In the genomic region with DNA sequence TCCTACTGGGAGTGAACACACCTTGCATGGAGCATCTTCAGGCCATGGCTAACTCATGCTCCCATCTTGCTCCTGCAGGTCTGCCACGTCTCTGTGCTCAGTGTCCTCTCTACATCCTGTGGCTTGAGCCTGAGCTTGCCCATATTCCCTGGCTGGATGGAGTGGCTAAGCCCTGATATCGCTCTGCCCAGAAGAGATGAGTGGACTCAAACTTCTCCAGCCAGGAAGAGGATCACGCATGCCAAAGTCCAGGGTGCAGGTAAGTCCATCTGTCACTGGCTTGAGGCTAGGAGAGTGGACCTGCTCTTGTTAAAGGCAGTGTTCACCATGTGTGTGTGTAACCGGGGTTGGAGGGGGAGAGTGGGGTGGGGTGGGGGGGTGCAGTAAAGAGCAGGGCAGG, we compare ENCODE assay signal across 28 cellular contexts. TPM values are rescaled to one million over a fixed set of nuclear protein-coding genes. Genes with fewer than 3 reads are reported as not detected.
"Had no signal": no experiment of that assay in that cellular context is flagged by ENCODE, and none has a peak within 500 bp of the region (broad histone marks: within the 10 kb centered on the region; RNA-seq: fewer than 3 reads in every experiment).

No MANE protein-coding gene starts in this region.

- H2AFZ ChIP-seq: hepatocyte had no signal

- H3K4me3 ChIP-seq: gastroesophageal sphincter, heart left ventricle, hepatocyte, left lung, mucosa of descending colon, skin epidermis, suprapubic skin, transverse colon, vagina had no signal

- H3K79me2 ChIP-seq: parathyroid adenoma had no signal

- ATAC-seq: esophagus mucosa; foreskin keratinocyte; gastroesophageal sphincter; heart left ventricle; left lung; mucosa of descending colon; naive thymus-derived CD4-positive, alpha-beta T cell; stimulated activated naive CD8-positive, alpha-beta T cell treated with anti-CD3 and anti-CD28 coated beads, Interleukin-15, amount 100 ng/mL, for 72 hours had no signal

- H3K27ac Mint-ChIP-seq: dendritic cell treated with granulocyte-macrophage colony-stimulating factor and Interleukin-4, amounts not matched to agents 40 ng/mL and 50 ng/mL, for 4 days; endodermal cell; mesothelial cell of epicardium; nephron progenitor cell; progenitor cell of endocrine pancreas; stimulated activated naive CD8-positive, alpha-beta T cell treated with anti-CD3 and anti-CD28 coated beads, Interleukin-15, amount 100 ng/mL, for 72 hours had no signal

- H3K27ac ChIP-seq: epithelial cell of prostate, foreskin keratinocyte, gastroesophageal sphincter, hepatocyte, left lung, parathyroid adenoma, skin epidermis, suprapubic skin, transverse colon, vagina had no signal

- H3K9me3 Mint-ChIP-seq: dendritic cell treated with granulocyte-macrophage colony-stimulating factor and Interleukin-4, amounts not matched to agents 40 ng/mL and 50 ng/mL, for 4 days; endodermal cell; naive thymus-derived CD4-positive, alpha-beta T cell; stimulated activated naive CD8-positive, alpha-beta T cell treated with anti-CD3 and anti-CD28 coated beads, Interleukin-15, amount 100 ng/mL, for 72 hours had no signal

- H3K4me2 ChIP-seq: hepatocyte had no signal

- H3K27me3 ChIP-seq: gastroesophageal sphincter, hepatocyte, left lung, transverse colon, vagina had no signal

- H3K27me3 Mint-ChIP-seq: dendritic cell treated with granulocyte-macrophage colony-stimulating factor and Interleukin-4, amounts not matched to agents 40 ng/mL and 50 ng/mL, for 4 days; naive thymus-derived CD4-positive, alpha-beta T cell; stimulated activated naive CD8-positive, alpha-beta T cell treated with anti-CD3 and anti-CD28 coated beads, Interleukin-15, amount 100 ng/mL, for 72 hours had no signal

- H3K36me3 ChIP-seq: gastroesophageal sphincter, heart left ventricle, left lung, suprapubic skin, transverse colon, vagina had no signal

- H3K9me3 ChIP-seq: gastroesophageal sphincter, heart left ventricle, left lung, mucosa of descending colon, suprapubic skin, transverse colon, vagina had no signal

- H3K9ac ChIP-seq: parathyroid adenoma had no signal

- H3K36me3 Mint-ChIP-seq: mesothelial cell of epicardium; naive thymus-derived CD4-positive, alpha-beta T cell had no signal

- H3K4me1 ChIP-seq: foreskin keratinocyte, left lung had no signal

- H3K4me3 Mint-ChIP-seq: dendritic cell treated with granulocyte-macrophage colony-stimulating factor and Interleukin-4, amounts not matched to agents 40 ng/mL and 50 ng/mL, for 4 days; endodermal cell; mesothelial cell of epicardium; naive thymus-derived CD4-positive, alpha-beta T cell; stimulated activated naive CD8-positive, alpha-beta T cell treated with anti-CD3 and anti-CD28 coated beads, Interleukin-15, amount 100 ng/mL, for 72 hours had no signal

- DNase-seq: effector CD8-positive, alpha-beta T cell; endodermal cell; foreskin keratinocyte; heart left ventricle; kidney; left lung; mesenchymal stem cell; mucosa of descending colon; naive thymus-derived CD4-positive, alpha-beta T cell; nephron progenitor cell; stimulated activated CD4-positive, alpha-beta T cell treated with anti-CD3 and anti-CD28 coated beads, Interleukin-15, amount 100 ng/mL, for 24 hours; stimulated activated CD4-positive, alpha-beta T cell treated with anti-CD3 and anti-CD28 coated beads, Interleukin-2, amount 100 ng/mL, for 48 hours; stimulated activated CD8-positive, alpha-beta memory T cell treated with anti-CD3 and anti-CD28 coated beads, Interleukin-4, amount 100 ng/mL, for 48 hours; stimulated activated naive CD4-positive, alpha-beta T cell; stimulated activated naive CD8-positive, alpha-beta T cell treated with anti-CD3 and anti-CD28 coated beads, Interleukin-15, amount 100 ng/mL, for 72 hours; transverse colon had no signal

- FAIRE-seq: colon, kidney had no signal

RNA-seq across cellular contexts. Expression of a gene that starts 51.4 kb away (rescaled TPM):
- total RNA-seq: vagina had no signal
